14 cellular contexts compared by ENCODE assay signal in genomic region chr19:38434549-38435051, GRCh38. TPM values are rescaled to one million over a fixed set of nuclear protein-coding genes. Genes with fewer than 3 reads are reported as not detected.
DNase-seq lines count a peak whose midpoint lies in the region; ATAC-seq and TF ChIP-seq lines count a peak whose summit lies in the region.
"Had no signal": no experiment of that assay in that cellular context is flagged by ENCODE, and none has a peak within 500 bp of the region (broad histone marks: within the 10 kb centered on the region; RNA-seq: fewer than 3 reads in every experiment).

No MANE protein-coding gene starts in this region.

- H3K36me3 ChIP-seq in CD4-positive, CD25-positive, alpha-beta regulatory T cell (ENCODE audit: control insufficient read depth, insufficient read depth, low read length): no peaks in the 10 kb centered on the region
- no peaks in the 10 kb centered on the region for H3K36me3 ChIP-seq in heart right ventricle
- no peaks in the 10 kb centered on the region for H3K36me3 ChIP-seq in neuron (ENCODE audit: insufficient read depth, low read length)
- H3K36me3 ChIP-seq: tibial nerve had no signal

- H3K27ac Mint-ChIP-seq in CD4-positive, CD25-positive, alpha-beta regulatory T cell: no peak overlapping the region

- H3K36me3 Mint-ChIP-seq in CD4-positive, CD25-positive, alpha-beta regulatory T cell: no peaks in the 10 kb centered on the region

- peaks cover 8% of the 10 kb centered on the region for H3K4me1 ChIP-seq in CD4-positive, CD25-positive, alpha-beta regulatory T cell (ENCODE audit: control insufficient read depth, insufficient read depth, low read length, poor library complexity, severe bottlenecking)
- peaks cover 0 to 12% (median 0%) of the 10 kb centered on the region in 9 donors for H3K4me1 ChIP-seq in heart right ventricle
- peaks cover 16% of the 10 kb centered on the region for H3K4me1 ChIP-seq in neuron (ENCODE audit: insufficient read depth, low read length)

- no peaks in the 10 kb centered on the region for H3K9me3 Mint-ChIP-seq in CD4-positive, CD25-positive, alpha-beta regulatory T cell

- H3K27me3 ChIP-seq in CD4-positive, CD25-positive, alpha-beta regulatory T cell (ENCODE audit: control insufficient read depth, insufficient read depth, low read length): no peaks in the 10 kb centered on the region
- peaks cover 6 to 68% (median 42%) of the 10 kb centered on the region in 7 donors for H3K27me3 ChIP-seq in heart right ventricle
- no peaks in the 10 kb centered on the region for H3K27me3 ChIP-seq in neuron (ENCODE audit: insufficient read depth, low read length)

- TF ChIP-seq CTCF in heart right ventricle (IDR thresholded peaks at IDR 0.05): no peak

- no peak for DNase-seq in CD4-positive, CD25-positive, alpha-beta regulatory T cell
- peak; percentile 85 for DNase-seq in NCI-H82 (lab: John Stamatoyannopoulos, UW)
- DNase-seq in heart right ventricle: peak in 1 of 2 donors; percentile 39
- DNase-seq in occipital lobe (lab: John Stamatoyannopoulos, UW): no peak
- no peak for DNase-seq in SKM-1 (lab: John Stamatoyannopoulos, UW; ENCODE audit: unreplicated experiment)
- DNase-seq in NCI-H1092 (lab: John Stamatoyannopoulos, UW): no peak
- DNase-seq: erythroblast, NCI-H1105 treated with DMSO at 0.1 percent for 48 hours, NCI-H526 treated with DMSO at 0.1 percent for 48 hours, SW 1271 had no signal

- H3K9me3 ChIP-seq in CD4-positive, CD25-positive, alpha-beta regulatory T cell (ENCODE audit: control insufficient read depth in 2 of 2, low read length in 2 of 2): no peaks in the 10 kb centered on the region
- no peaks in the 10 kb centered on the region for H3K9me3 ChIP-seq in heart right ventricle
- no peaks in the 10 kb centered on the region for H3K9me3 ChIP-seq in neuron (ENCODE audit: low read length)
- H3K9me3 ChIP-seq: tibial nerve had no signal

- no peak for ATAC-seq in CD4-positive, CD25-positive, alpha-beta regulatory T cell (ENCODE audit: low read depth in 2 of 2)
- ATAC-seq in heart right ventricle (peak in 6 of 8 donors; percentile 28 to 63 (median 52)), HG02870 (IDR thresholded peaks at IDR 0.05; ENCODE audit: unreplicated experiment) (no peak)

- intact Hi-C loops in heart right ventricle (cut with DNase I): no loop called here

- H3K4me3 Mint-ChIP-seq in CD4-positive, CD25-positive, alpha-beta regulatory T cell: peak overlapping the region; percentile 49 to 79 (median 75)

- peaks cover 4 to 23% (median 9%) of the 10 kb centered on the region in 4 donors for H3K4me1 Mint-ChIP-seq in CD4-positive, CD25-positive, alpha-beta regulatory T cell

- H3K27me3 Mint-ChIP-seq in CD4-positive, CD25-positive, alpha-beta regulatory T cell: no peaks in the 10 kb centered on the region

- WGBS in heart right ventricle, 2 donors: 7 to 12% methylated on average over 13 of the region's 13 CpGs

- H2AFZ ChIP-seq in neuron (ENCODE audit: low read depth, low read length): peak overlapping the region; percentile 5

- no peak overlapping the region for H3K4me3 ChIP-seq in CD4-positive, CD25-positive, alpha-beta regulatory T cell (ENCODE audit: low read depth, low read length)
- H3K4me3 ChIP-seq in heart right ventricle: peak overlapping the region in 1 of 10 donors; percentile 18
- peak overlapping the region; percentile 22 for H3K4me3 ChIP-seq in neuron (ENCODE audit: low read length)

- H3K27ac ChIP-seq in CD4-positive, CD25-positive, alpha-beta regulatory T cell (ENCODE audit: insufficient read depth, low read length, poor library complexity, severe bottlenecking): no peak overlapping the region
- no peak overlapping the region for H3K27ac ChIP-seq in heart right ventricle
- H3K27ac ChIP-seq: tibial nerve had no signal

RNA-seq across cellular contexts. Expression of gene RYR1, which starts 1.1 kb away (rescaled TPM):
- total RNA-seq in CD4-positive, CD25-positive, alpha-beta regulatory T cell: 4.9 TPM
- under 1 TPM; 0.07 to 0.65 (median 0.34) TPM for polyA plus RNA-seq in CD4-positive, CD25-positive, alpha-beta regulatory T cell
- 1 to 10 TPM in 3 of 10 donors, under 1 TPM in 7; 0.30 to 1.7 (median 0.74) TPM for total RNA-seq in heart right ventricle
- 1 to 10 TPM in 1 of 2 donors, under 1 TPM in 1; 0.20 to 1.7 TPM for polyA plus RNA-seq in heart right ventricle
- 4.5 TPM for total RNA-seq in occipital lobe

RNA-seq across cellular contexts. Expression of gene RASGRP4, which starts 8.6 kb away (rescaled TPM):
- 10.9 TPM for total RNA-seq in CD4-positive, CD25-positive, alpha-beta regulatory T cell
- polyA plus RNA-seq in CD4-positive, CD25-positive, alpha-beta regulatory T cell: 1 to 10 TPM; 1.6 to 9.3 (median 5.0) TPM
- total RNA-seq in heart right ventricle (1 to 10 TPM in 5 of 10 donors, under 1 TPM in 5; 0.42 to 3.5 (median 0.99) TPM), occipital lobe (0.16 TPM)
- 1 to 10 TPM in 1 of 2 donors, under 1 TPM in 1; 0.64 to 1.0 TPM for polyA plus RNA-seq in heart right ventricle
- polyA plus RNA-seq: keratinocyte had no signal

RNA-seq across cellular contexts. Expression of gene FAM98C, which starts 31.7 kb away (rescaled TPM):
- 41.3 TPM for total RNA-seq in CD4-positive, CD25-positive, alpha-beta regulatory T cell
- 10 to 100 TPM; 17.2 to 20.8 (median 19.8) TPM for polyA plus RNA-seq in CD4-positive, CD25-positive, alpha-beta regulatory T cell
- 10 to 100 TPM in 9 of 10 donors, 1 to 10 TPM in 1; 9.8 to 16.1 (median 12.2) TPM for total RNA-seq in heart right ventricle
- 10 to 100 TPM; 13.3 to 14.1 TPM for polyA plus RNA-seq in heart right ventricle
- 8.0 TPM for total RNA-seq in occipital lobe

RNA-seq across cellular contexts. Expression of gene SPRED3, which starts 46.1 kb away (rescaled TPM):
- total RNA-seq in CD4-positive, CD25-positive, alpha-beta regulatory T cell: 1.3 TPM
- under 1 TPM in 3 of 4 donors, not detected in 1; 0.06 to 0.13 (median 0.07) TPM for polyA plus RNA-seq in CD4-positive, CD25-positive, alpha-beta regulatory T cell
- total RNA-seq in heart right ventricle (1 to 10 TPM in 2 of 10 donors, under 1 TPM in 8; 0.17 to 1.7 (median 0.58) TPM), occipital lobe (1.4 TPM)
- polyA plus RNA-seq in heart right ventricle: under 1 TPM; 0.44 to 0.51 TPM

RNA-seq across cellular contexts. Expression of gene GGN, which starts 46.8 kb away (rescaled TPM):
- 0.91 TPM for total RNA-seq in CD4-positive, CD25-positive, alpha-beta regulatory T cell
- polyA plus RNA-seq in CD4-positive, CD25-positive, alpha-beta regulatory T cell: not detected
- total RNA-seq in heart right ventricle (under 1 TPM in 5 of 10 donors, not detected in 5; 0.13 to 0.57 (median 0.40) TPM), occipital lobe (0.62 TPM)
- polyA plus RNA-seq in heart right ventricle: under 1 TPM in 1 of 2 donors, not detected in 1; 0.22 TPM
- total RNA-seq: tibial nerve had no signal
- polyA plus RNA-seq: keratinocyte had no signal

Comparison
In these comparisons a context has a peak if more than half of its experiments do, and no peak if none do; other contexts are left out.
1. ATAC-seq: peak in heart right ventricle (6 of 8); none in CD4-positive, CD25-positive, alpha-beta regulatory T cell (0 of 2) and HG02870 (single experiment).